In the genomic region with DNA sequence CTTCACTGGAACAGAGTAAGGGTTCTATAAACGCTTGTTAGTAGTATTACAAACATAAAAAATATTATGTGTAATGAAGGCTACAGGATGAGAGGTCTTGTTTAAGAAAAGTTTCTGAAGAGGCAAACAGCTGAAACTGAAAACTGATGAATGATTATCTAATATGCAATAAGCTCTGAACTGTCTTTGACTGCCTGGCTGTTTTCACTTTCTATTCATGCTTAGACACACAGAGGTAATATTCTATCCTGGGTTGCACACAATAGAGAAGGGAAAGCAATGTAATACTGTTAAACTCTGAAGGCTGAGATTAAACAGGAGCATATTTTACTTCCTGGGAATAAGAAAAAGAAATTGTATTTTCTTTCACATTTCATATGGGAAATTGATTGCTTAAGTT, we compare ENCODE assay signal across 14 cellular contexts.
DNase-seq lines count a peak whose midpoint lies in the region; ATAC-seq and TF ChIP-seq lines count a peak whose summit lies in the region.
"Had no signal": no experiment of that assay in that cellular context is flagged by ENCODE, and none has a peak within 500 bp of the region (broad histone marks: within the 10 kb centered on the region; RNA-seq: fewer than 3 reads in every experiment).

No MANE protein-coding gene starts in this region.

- H3K4me3 ChIP-seq in GM12865 (ENCODE audit: low read depth, low read length): no peak overlapping the region
- H3K4me3 ChIP-seq: A549, dorsolateral prefrontal cortex had no signal

- H3K27ac Mint-ChIP-seq in Calu3 (ENCODE audit: unreplicated experiment): no peak overlapping the region
- H3K27ac Mint-ChIP-seq: activated naive CD8-positive, alpha-beta T cell treated with anti-CD3 and anti-CD28 coated beads, Interleukin-2, amount 50 U/mL, for 24 hours had no signal

- H3K9me3 Mint-ChIP-seq in Calu3 (ENCODE audit: low read depth, unreplicated experiment): no peaks in the 10 kb centered on the region
- H3K9me3 Mint-ChIP-seq: activated naive CD8-positive, alpha-beta T cell treated with anti-CD3 and anti-CD28 coated beads, Interleukin-2, amount 50 U/mL, for 24 hours had no signal

- ATAC-seq in GM19351 (IDR thresholded peaks at IDR 0.05; ENCODE audit: unreplicated experiment): peak; percentile 73
- ATAC-seq in HG02623 (IDR thresholded peaks at IDR 0.05; ENCODE audit: unreplicated experiment): peak; percentile 87
- ATAC-seq in HG03280 (IDR thresholded peaks at IDR 0.05; ENCODE audit: unreplicated experiment): peak; percentile 80
- ATAC-seq: A549; activated naive CD8-positive, alpha-beta T cell treated with anti-CD3 and anti-CD28 coated beads, Interleukin-2, amount 50 U/mL, for 24 hours; left ventricle myocardium superior had no signal

- H3K36me3 Mint-ChIP-seq in Calu3 (ENCODE audit: insufficient read depth, unreplicated experiment): no peaks in the 10 kb centered on the region

- CTCF ChIA-PET in Calu3 (lab: Charles Lee): no interaction called here

- no peaks in the 10 kb centered on the region for H3K27me3 Mint-ChIP-seq in Calu3 (ENCODE audit: unreplicated experiment)
- H3K27me3 Mint-ChIP-seq: activated naive CD8-positive, alpha-beta T cell treated with anti-CD3 and anti-CD28 coated beads, Interleukin-2, amount 50 U/mL, for 24 hours had no signal

- intact Hi-C loops in Calu3 (cut with micrococcal nuclease; ENCODE audit: unreplicated experiment): no loop called here

- no peaks in the 10 kb centered on the region for H3K4me1 Mint-ChIP-seq in Calu3 (ENCODE audit: low read depth, unreplicated experiment)

- BruUV-seq in Calu3 (replicated peaks; lab: Mats Ljungman, UMichigan): no TSS peak

- DNase-seq in GM12865 (ENCODE audit: low read depth) (peak; percentile 65), Calu3 (no peak), cerebellar cortex (ENCODE audit: low spot score) (no peak)
- no peak for DNase-seq in activated CD4-positive, alpha-beta T cell treated with anti-CD3 and anti-CD28 coated beads, Interleukin-2, amount 50 U/mL, for 48 hours
- no peak for DNase-seq in stimulated activated naive CD4-positive, alpha-beta T cell treated with Interleukin-2 at 50 U/mL for 16 hours (lab: John Stamatoyannopoulos, UW)
- DNase-seq: activated naive CD8-positive, alpha-beta T cell treated with anti-CD3 and anti-CD28 coated beads, Interleukin-2, amount 50 U/mL, for 24 hours; dorsolateral prefrontal cortex; left ventricle myocardium superior; NCI-H1694; T1000 had no signal

- H3K4me3 Mint-ChIP-seq in Calu3 (ENCODE audit: low read depth, unreplicated experiment): no peak overlapping the region
- H3K4me3 Mint-ChIP-seq: activated naive CD8-positive, alpha-beta T cell treated with anti-CD3 and anti-CD28 coated beads, Interleukin-2, amount 50 U/mL, for 24 hours had no signal

- TF ChIP-seq CTCF in GM12865 (IDR thresholded peaks at IDR 0.05; ENCODE audit: insufficient read depth, low read depth, low read length, missing control alignments): no peak
- TF ChIP-seq CTCF in Calu3 (IDR thresholded peaks at IDR 0.05; ENCODE audit: unreplicated experiment): no peak
